ENCODE assay signal across 1 cellular context in genomic region chr1:226223786-226224244, GRCh38.
TF ChIP-seq lines count a peak whose summit lies in the region.

No MANE protein-coding gene starts in this region.

TF ChIP-seq in HepG2, 621 proteins besides CTCF, POLR2A, EP300 and RAD21 (continued from another document and continues in another):
- peak; percentile 22; the same call in 1 of the 2 replicates for TF ChIP-seq ZNF687 (CRISPR knock-in tag; IDR thresholded peaks at IDR 0.05)
- no peak for TF ChIP-seq ZFP90 (CRISPR knock-in tag; IDR thresholded peaks at IDR 0.05; ENCODE audit: borderline replicate concordance)
- no peak for TF ChIP-seq RFXAP (CRISPR knock-in tag; IDR thresholded peaks at IDR 0.05; ENCODE audit: borderline replicate concordance)
- TF ChIP-seq SALL2 (CRISPR knock-in tag; IDR thresholded peaks at IDR 0.05) = no peak
- TF ChIP-seq KDM2A (CRISPR knock-in tag; IDR thresholded peaks at IDR 0.05; ENCODE audit: borderline replicate concordance, low read depth) = peak; percentile 72; the same call in 1 of the 2 replicates
- TF ChIP-seq, protein P1, sequence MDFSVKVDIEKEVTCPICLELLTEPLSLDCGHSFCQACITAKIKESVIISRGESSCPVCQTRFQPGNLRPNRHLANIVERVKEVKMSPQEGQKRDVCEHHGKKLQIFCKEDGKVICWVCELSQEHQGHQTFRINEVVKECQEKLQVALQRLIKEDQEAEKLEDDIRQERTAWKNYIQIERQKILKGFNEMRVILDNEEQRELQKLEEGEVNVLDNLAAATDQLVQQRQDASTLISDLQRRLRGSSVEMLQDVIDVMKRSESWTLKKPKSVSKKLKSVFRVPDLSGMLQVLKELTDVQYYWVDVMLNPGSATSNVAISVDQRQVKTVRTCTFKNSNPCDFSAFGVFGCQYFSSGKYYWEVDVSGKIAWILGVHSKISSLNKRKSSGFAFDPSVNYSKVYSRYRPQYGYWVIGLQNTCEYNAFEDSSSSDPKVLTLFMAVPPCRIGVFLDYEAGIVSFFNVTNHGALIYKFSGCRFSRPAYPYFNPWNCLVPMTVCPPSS (IDR thresholded peaks at IDR 0.05) = no peak
- no peak for TF ChIP-seq ZNF556 (CRISPR knock-in tag; IDR thresholded peaks at IDR 0.05; ENCODE audit: borderline replicate concordance)
- TF ChIP-seq, protein P2, sequence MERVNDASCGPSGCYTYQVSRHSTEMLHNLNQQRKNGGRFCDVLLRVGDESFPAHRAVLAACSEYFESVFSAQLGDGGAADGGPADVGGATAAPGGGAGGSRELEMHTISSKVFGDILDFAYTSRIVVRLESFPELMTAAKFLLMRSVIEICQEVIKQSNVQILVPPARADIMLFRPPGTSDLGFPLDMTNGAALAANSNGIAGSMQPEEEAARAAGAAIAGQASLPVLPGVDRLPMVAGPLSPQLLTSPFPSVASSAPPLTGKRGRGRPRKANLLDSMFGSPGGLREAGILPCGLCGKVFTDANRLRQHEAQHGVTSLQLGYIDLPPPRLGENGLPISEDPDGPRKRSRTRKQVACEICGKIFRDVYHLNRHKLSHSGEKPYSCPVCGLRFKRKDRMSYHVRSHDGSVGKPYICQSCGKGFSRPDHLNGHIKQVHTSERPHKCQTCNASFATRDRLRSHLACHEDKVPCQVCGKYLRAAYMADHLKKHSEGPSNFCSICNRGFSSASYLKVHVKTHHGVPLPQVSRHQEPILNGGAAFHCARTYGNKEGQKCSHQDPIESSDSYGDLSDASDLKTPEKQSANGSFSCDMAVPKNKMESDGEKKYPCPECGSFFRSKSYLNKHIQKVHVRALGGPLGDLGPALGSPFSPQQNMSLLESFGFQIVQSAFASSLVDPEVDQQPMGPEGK (CRISPR knock-in tag; IDR thresholded peaks at IDR 0.05) = no peak
- no peak for TF ChIP-seq HOXA7 (CRISPR knock-in tag; IDR thresholded peaks at IDR 0.05)
- TF ChIP-seq AGO2 (optimal IDR thresholded peaks at IDR 0.05; ENCODE audit: low read depth, low read length) = peak; percentile 10
- peak; percentile 23; the same call in 1 of the 2 replicates for TF ChIP-seq ZBTB7B (CRISPR knock-in tag; IDR thresholded peaks at IDR 0.05)
- TF ChIP-seq MLX (CRISPR knock-in tag; IDR thresholded peaks at IDR 0.05) = no peak
- TF ChIP-seq ZNF644 (CRISPR knock-in tag; IDR thresholded peaks at IDR 0.05; ENCODE audit: low read depth) = no peak
- 0 out of 2 replicates have a peak, but pooled peaks have one; percentile 13 for TF ChIP-seq ADNP (CRISPR knock-in tag; IDR thresholded peaks at IDR 0.05)
- no peak for TF ChIP-seq CBX5 (CRISPR knock-in tag; IDR thresholded peaks at IDR 0.05; ENCODE audit: borderline replicate concordance)
- TF ChIP-seq MAZ (IDR thresholded peaks at IDR 0.05; ENCODE audit: borderline replicate concordance, low read depth, low read length) = no peak
- TF ChIP-seq MAZ (CRISPR knock-in tag; IDR thresholded peaks at IDR 0.05; ENCODE audit: low read depth) = no peak; the same call in none of the 2 replicates
- no peak for TF ChIP-seq PHF21A (CRISPR knock-in tag; IDR thresholded peaks at IDR 0.05)
- TF ChIP-seq, protein P3, sequence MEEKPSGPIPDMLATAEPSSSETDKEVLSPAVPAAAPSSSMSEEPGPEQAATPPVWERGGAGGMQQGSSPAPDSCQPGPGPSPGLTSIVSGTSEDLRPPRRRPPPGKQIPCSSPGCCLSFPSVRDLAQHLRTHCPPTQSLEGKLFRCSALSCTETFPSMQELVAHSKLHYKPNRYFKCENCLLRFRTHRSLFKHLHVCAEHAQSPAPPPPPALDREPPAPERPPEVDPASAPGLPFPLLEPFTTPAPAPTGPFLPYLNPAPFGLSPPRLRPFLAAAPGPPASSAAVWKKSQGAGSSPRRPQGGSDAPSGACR (CRISPR knock-in tag; IDR thresholded peaks at IDR 0.05) = no peak
- peak; percentile 12; the same call in 1 of the 2 replicates for TF ChIP-seq MED13 (CRISPR knock-in tag; IDR thresholded peaks at IDR 0.05)
- TF ChIP-seq U2AF1 (optimal IDR thresholded peaks at IDR 0.05; ENCODE audit: low read depth, low read length) = no peak
- TF ChIP-seq RARG (CRISPR knock-in tag; IDR thresholded peaks at IDR 0.05; ENCODE audit: low read depth) = no peak
- 0 out of 2 replicates have a peak, but pooled peaks have one; percentile 28 for TF ChIP-seq NFKB2 (CRISPR knock-in tag; IDR thresholded peaks at IDR 0.05; ENCODE audit: borderline replicate concordance)
- no peak for TF ChIP-seq ZNF34 (CRISPR knock-in tag; IDR thresholded peaks at IDR 0.05; ENCODE audit: borderline replicate concordance)
- no peak for TF ChIP-seq STAG1 (CRISPR knock-in tag; IDR thresholded peaks at IDR 0.05)
- no peak for TF ChIP-seq ZNF326 (CRISPR knock-in tag; IDR thresholded peaks at IDR 0.05; ENCODE audit: borderline replicate concordance)
- TF ChIP-seq ZNF703 (CRISPR knock-in tag; IDR thresholded peaks at IDR 0.05; ENCODE audit: borderline replicate concordance) = no peak
- TF ChIP-seq, protein P4, sequence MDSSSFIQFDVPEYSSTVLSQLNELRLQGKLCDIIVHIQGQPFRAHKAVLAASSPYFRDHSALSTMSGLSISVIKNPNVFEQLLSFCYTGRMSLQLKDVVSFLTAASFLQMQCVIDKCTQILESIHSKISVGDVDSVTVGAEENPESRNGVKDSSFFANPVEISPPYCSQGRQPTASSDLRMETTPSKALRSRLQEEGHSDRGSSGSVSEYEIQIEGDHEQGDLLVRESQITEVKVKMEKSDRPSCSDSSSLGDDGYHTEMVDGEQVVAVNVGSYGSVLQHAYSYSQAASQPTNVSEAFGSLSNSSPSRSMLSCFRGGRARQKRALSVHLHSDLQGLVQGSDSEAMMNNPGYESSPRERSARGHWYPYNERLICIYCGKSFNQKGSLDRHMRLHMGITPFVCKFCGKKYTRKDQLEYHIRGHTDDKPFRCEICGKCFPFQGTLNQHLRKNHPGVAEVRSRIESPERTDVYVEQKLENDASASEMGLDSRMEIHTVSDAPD (CRISPR knock-in tag; IDR thresholded peaks at IDR 0.05) = no peak
- no peak for TF ChIP-seq FOXA1 (IDR thresholded peaks at IDR 0.05)
- no peak for TF ChIP-seq FOXA1 (CRISPR knock-in tag; IDR thresholded peaks at IDR 0.05)
- no peak for TF ChIP-seq POLR2AphosphoS5 (IDR thresholded peaks at IDR 0.05; ENCODE audit: low read depth, low read length)
- TF ChIP-seq ZNF280D (CRISPR knock-in tag; IDR thresholded peaks at IDR 0.05) = no peak
- TF ChIP-seq MXD1 (CRISPR knock-in tag; IDR thresholded peaks at IDR 0.05) = no peak
- no peak for TF ChIP-seq ZNF773 (CRISPR knock-in tag; IDR thresholded peaks at IDR 0.05; ENCODE audit: borderline replicate concordance)
- TF ChIP-seq BORCS8-MEF2B (CRISPR knock-in tag; IDR thresholded peaks at IDR 0.05) = no peak
- TF ChIP-seq SSRP1 (CRISPR knock-in tag; IDR thresholded peaks at IDR 0.05) = no peak
- TF ChIP-seq ZSCAN31 (CRISPR knock-in tag; IDR thresholded peaks at IDR 0.05; ENCODE audit: low read depth) = no peak; the same call in 1 of the 2 replicates
- TF ChIP-seq SP2 (CRISPR knock-in tag; IDR thresholded peaks at IDR 0.05) = no peak
- TF ChIP-seq ATF1 (CRISPR knock-in tag; IDR thresholded peaks at IDR 0.05) = no peak
- no peak for TF ChIP-seq ZNF383 (CRISPR knock-in tag; IDR thresholded peaks at IDR 0.05; ENCODE audit: borderline replicate concordance)
- peak; percentile 41; the same call in 1 of the 2 replicates for TF ChIP-seq ZNF772 (CRISPR knock-in tag; IDR thresholded peaks at IDR 0.05)
- 0 out of 2 replicates have a peak, but pooled peaks have one; percentile 1 for TF ChIP-seq ZNF563 (CRISPR knock-in tag; IDR thresholded peaks at IDR 0.05)
- no peak; the same call in 1 of the 2 replicates for TF ChIP-seq GABPB1 (CRISPR knock-in tag; IDR thresholded peaks at IDR 0.05)
- TF ChIP-seq ZBTB21 (CRISPR knock-in tag; IDR thresholded peaks at IDR 0.05) = no peak
- TF ChIP-seq, protein P5, sequence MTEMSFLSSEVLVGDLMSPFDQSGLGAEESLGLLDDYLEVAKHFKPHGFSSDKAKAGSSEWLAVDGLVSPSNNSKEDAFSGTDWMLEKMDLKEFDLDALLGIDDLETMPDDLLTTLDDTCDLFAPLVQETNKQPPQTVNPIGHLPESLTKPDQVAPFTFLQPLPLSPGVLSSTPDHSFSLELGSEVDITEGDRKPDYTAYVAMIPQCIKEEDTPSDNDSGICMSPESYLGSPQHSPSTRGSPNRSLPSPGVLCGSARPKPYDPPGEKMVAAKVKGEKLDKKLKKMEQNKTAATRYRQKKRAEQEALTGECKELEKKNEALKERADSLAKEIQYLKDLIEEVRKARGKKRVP (CRISPR knock-in tag; IDR thresholded peaks at IDR 0.05) = no peak
- no peak for TF ChIP-seq SIX4 (CRISPR knock-in tag; IDR thresholded peaks at IDR 0.05)
- TF ChIP-seq, protein P6, sequence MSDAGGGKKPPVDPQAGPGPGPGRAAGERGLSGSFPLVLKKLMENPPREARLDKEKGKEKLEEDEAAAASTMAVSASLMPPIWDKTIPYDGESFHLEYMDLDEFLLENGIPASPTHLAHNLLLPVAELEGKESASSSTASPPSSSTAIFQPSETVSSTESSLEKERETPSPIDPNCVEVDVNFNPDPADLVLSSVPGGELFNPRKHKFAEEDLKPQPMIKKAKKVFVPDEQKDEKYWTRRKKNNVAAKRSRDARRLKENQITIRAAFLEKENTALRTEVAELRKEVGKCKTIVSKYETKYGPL (CRISPR knock-in tag; IDR thresholded peaks at IDR 0.05) = 0 out of 2 replicates have a peak, but pooled peaks have one; percentile 22
- TF ChIP-seq ZNF749 (CRISPR knock-in tag; IDR thresholded peaks at IDR 0.05; ENCODE audit: borderline replicate concordance) = no peak
- no peak for TF ChIP-seq DNMT3B (CRISPR knock-in tag; conservative IDR thresholded peaks at IDR 0.05)
- no peak for TF ChIP-seq WIZ (CRISPR knock-in tag; IDR thresholded peaks at IDR 0.05)
- 0 out of 2 replicates have a peak, but pooled peaks have one; percentile 2 for TF ChIP-seq ISL2 (CRISPR knock-in tag; IDR thresholded peaks at IDR 0.05)
- no peak for TF ChIP-seq TEAD3 (CRISPR knock-in tag; optimal IDR thresholded peaks at IDR 0.05; ENCODE audit: borderline replicate concordance)
- TF ChIP-seq ATF7 (IDR thresholded peaks at IDR 0.05) = no peak
- TF ChIP-seq ATF7 (CRISPR knock-in tag; IDR thresholded peaks at IDR 0.05) = 0 out of 2 replicates have a peak, but pooled peaks have one; percentile 22
- TF ChIP-seq TAF1 (CRISPR knock-in tag; IDR thresholded peaks at IDR 0.05) = peak; percentile 8; the same call in 1 of the 2 replicates
- no peak for TF ChIP-seq TEAD2 (CRISPR knock-in tag; IDR thresholded peaks at IDR 0.05)
- no peak for TF ChIP-seq ZNF234 (CRISPR knock-in tag; conservative IDR thresholded peaks at IDR 0.05)
